In genomic region chr16:17311333-17312099, GRCh38 we compare ENCODE assay signal across 1 cellular context.
A peak's percentile ranks its signal among the peaks of the same experiment; 100 is the strongest.
TF ChIP-seq lines count a peak whose summit lies in the region.

No MANE protein-coding gene starts in this region.

TF ChIP-seq in GM12878, 131 proteins besides CTCF, POLR2A, EP300 and RAD21:
- TF ChIP-seq, protein P1, sequence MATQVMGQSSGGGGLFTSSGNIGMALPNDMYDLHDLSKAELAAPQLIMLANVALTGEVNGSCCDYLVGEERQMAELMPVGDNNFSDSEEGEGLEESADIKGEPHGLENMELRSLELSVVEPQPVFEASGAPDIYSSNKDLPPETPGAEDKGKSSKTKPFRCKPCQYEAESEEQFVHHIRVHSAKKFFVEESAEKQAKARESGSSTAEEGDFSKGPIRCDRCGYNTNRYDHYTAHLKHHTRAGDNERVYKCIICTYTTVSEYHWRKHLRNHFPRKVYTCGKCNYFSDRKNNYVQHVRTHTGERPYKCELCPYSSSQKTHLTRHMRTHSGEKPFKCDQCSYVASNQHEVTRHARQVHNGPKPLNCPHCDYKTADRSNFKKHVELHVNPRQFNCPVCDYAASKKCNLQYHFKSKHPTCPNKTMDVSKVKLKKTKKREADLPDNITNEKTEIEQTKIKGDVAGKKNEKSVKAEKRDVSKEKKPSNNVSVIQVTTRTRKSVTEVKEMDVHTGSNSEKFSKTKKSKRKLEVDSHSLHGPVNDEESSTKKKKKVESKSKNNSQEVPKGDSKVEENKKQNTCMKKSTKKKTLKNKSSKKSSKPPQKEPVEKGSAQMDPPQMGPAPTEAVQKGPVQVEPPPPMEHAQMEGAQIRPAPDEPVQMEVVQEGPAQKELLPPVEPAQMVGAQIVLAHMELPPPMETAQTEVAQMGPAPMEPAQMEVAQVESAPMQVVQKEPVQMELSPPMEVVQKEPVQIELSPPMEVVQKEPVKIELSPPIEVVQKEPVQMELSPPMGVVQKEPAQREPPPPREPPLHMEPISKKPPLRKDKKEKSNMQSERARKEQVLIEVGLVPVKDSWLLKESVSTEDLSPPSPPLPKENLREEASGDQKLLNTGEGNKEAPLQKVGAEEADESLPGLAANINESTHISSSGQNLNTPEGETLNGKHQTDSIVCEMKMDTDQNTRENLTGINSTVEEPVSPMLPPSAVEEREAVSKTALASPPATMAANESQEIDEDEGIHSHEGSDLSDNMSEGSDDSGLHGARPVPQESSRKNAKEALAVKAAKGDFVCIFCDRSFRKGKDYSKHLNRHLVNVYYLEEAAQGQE (IDR thresholded peaks at IDR 0.05; ENCODE audit: low read depth, low read length) = peak; percentile 60; the same call in 1 of the 2 replicates
- TF ChIP-seq MEF2B (IDR thresholded peaks at IDR 0.05; ENCODE audit: partially characterized antibody, poor library complexity, severe bottlenecking) (peak; percentile 20), HDAC2 (IDR thresholded peaks at IDR 0.05) (no peak), CREB1 (IDR thresholded peaks at IDR 0.05; ENCODE audit: low read depth) (no peak), STAT1 (conservative IDR thresholded peaks at IDR 0.05) (no peak)
